8 cellular contexts compared by ENCODE assay signal in genomic region chr11:18526130-18526520, GRCh38. TPM values are rescaled to one million over a fixed set of nuclear protein-coding genes. Genes with fewer than 3 reads are reported as not detected.
DNase-seq lines count a peak whose midpoint lies in the region; ATAC-seq and TF ChIP-seq lines count a peak whose summit lies in the region.

No MANE protein-coding gene starts in this region.

- 0% methylated on average over 8 of the region's 8 CpGs for WGBS in esophagus squamous epithelium, 2 donors

- DNase-seq in PC-3 (no peak), esophagus squamous epithelium (lab: John Stamatoyannopoulos, UW) (no peak), NCI-H1417 (lab: John Stamatoyannopoulos, UW) (no peak), NCI-H2196 (lab: John Stamatoyannopoulos, UW; ENCODE audit: unreplicated experiment) (no peak)
- DNase-seq in stimulated activated CD4-positive, alpha-beta T cell treated with anti-CD3 and anti-CD28 coated beads, Interleukin-4, amount 100 ng/mL, for 1 hour = no peak

- no TSS peak for BruUV-seq in PC-3 (replicated peaks; lab: Mats Ljungman, UMichigan)

- H3K36me3 ChIP-seq in DOHH2 (ENCODE audit: control insufficient read depth, low read length) = peaks cover 30% of the 10 kb centered on the region
- H3K36me3 ChIP-seq in PC-3 (ENCODE audit: low read depth, low read length) = no peaks in the 10 kb centered on the region
- H3K36me3 ChIP-seq in esophagus squamous epithelium = peaks cover 0 to 17% (median 0%) of the 10 kb centered on the region in 3 donors
- no peaks in the 10 kb centered on the region for H3K36me3 ChIP-seq in parathyroid adenoma (ENCODE audit: control insufficient read depth, insufficient read depth, low read length)

- H3K4me3 ChIP-seq in DOHH2 (ENCODE audit: low read length) (peak overlapping the region; percentile 85), PC-3 (ENCODE audit: low read length) (peak overlapping the region; percentile 81), esophagus squamous epithelium (peak overlapping the region; percentile 70 to 98 (median 90)), parathyroid adenoma (ENCODE audit: low read depth, low read length) (peak overlapping the region; percentile 89)

- TF ChIP-seq CTCF in DOHH2 (IDR thresholded peaks at IDR 0.05; ENCODE audit: low read depth, low read length, poor library complexity, severe bottlenecking) = no peak
- no peak for TF ChIP-seq CTCF in PC-3 (conservative IDR thresholded peaks at IDR 0.05; ENCODE audit: low read depth, low read length)
- TF ChIP-seq CTCF in esophagus squamous epithelium (IDR thresholded peaks at IDR 0.05) = no peak
- TF ChIP-seq CTCF in parathyroid adenoma (IDR thresholded peaks at IDR 0.05) = no peak

- peak overlapping the region; percentile 81 for H3K4me2 ChIP-seq in DOHH2 (ENCODE audit: low read length)
- H3K4me2 ChIP-seq in PC-3 (ENCODE audit: low read length) = peak overlapping the region; percentile 82
- H3K4me2 ChIP-seq in parathyroid adenoma (ENCODE audit: low read length) = peak overlapping the region; percentile 81

- CTCF ChIA-PET in PC-3 (lab: Charles Lee) = interaction anchor here (0.6 to 0.7 kb wide), 2 partner anchors 15 to 290 kb away, joined by 3 read pairs; no protein-coding TSS in a partner anchor

- intact Hi-C loops in PC-3 (cut with micrococcal nuclease) = loop anchor here (1.0 to 10.0 kb wide), 6 partner anchors 33 to 281 kb away; partner anchors contain the start of genes GTF2H1, HPS5, SAA2 and SPTY2D1
- intact Hi-C loops in esophagus squamous epithelium (cut with DNase I) = no loop called here

- H4K20me1 ChIP-seq in DOHH2 (ENCODE audit: control insufficient read depth, insufficient read depth, low read depth, low read length) (no peaks in the 10 kb centered on the region), PC-3 (ENCODE audit: low read length) (0 out of 2 replicates have a peak, but pooled peaks cover 6% of the 10 kb centered on the region)

- H3F3A ChIP-seq in DOHH2 (ENCODE audit: control insufficient read depth, insufficient read depth) (peaks cover 13% of the 10 kb centered on the region), PC-3 (ENCODE audit: low read length, unreplicated experiment) (no peaks in the 10 kb centered on the region)

- peak overlapping the region; percentile 54 for H3K27ac ChIP-seq in DOHH2 (ENCODE audit: low read depth, low read length)
- peak overlapping the region; percentile 92 for H3K27ac ChIP-seq in PC-3 (ENCODE audit: low read length)
- H3K27ac ChIP-seq in esophagus squamous epithelium = peak overlapping the region; percentile 96 to 99 (median 98)
- H3K27ac ChIP-seq in parathyroid adenoma = peak overlapping the region; percentile 94

- TF ChIP-seq POLR2A in esophagus squamous epithelium (IDR thresholded peaks at IDR 0.05) = no peak

- POLR2A ChIA-PET in PC-3 (lab: Charles Lee; ENCODE audit: unreplicated experiment) = interaction anchor here (0.6 to 2.0 kb wide), 7 partner anchors 8 to 239 kb away, joined by 3 to 9 read pairs (median 4); no protein-coding TSS in a partner anchor

- H3K9me3 ChIP-seq in DOHH2 (ENCODE audit: control insufficient read depth, insufficient read depth, low read length) (no peaks in the 10 kb centered on the region), PC-3 (ENCODE audit: low read length) (no peaks in the 10 kb centered on the region), esophagus squamous epithelium (no peaks in the 10 kb centered on the region), parathyroid adenoma (ENCODE audit: control insufficient read depth, low read length) (no peaks in the 10 kb centered on the region)

- no peak for ATAC-seq in PC-3
- ATAC-seq in GM19395 (IDR thresholded peaks at IDR 0.05; ENCODE audit: unreplicated experiment) = no peak

- peak overlapping the region; percentile 85 for H2AFZ ChIP-seq in PC-3 (ENCODE audit: low read length)
- peak overlapping the region; percentile 94 for H2AFZ ChIP-seq in parathyroid adenoma

- peaks cover 43% of the 10 kb centered on the region for H3K4me1 ChIP-seq in DOHH2 (ENCODE audit: control insufficient read depth, low read length)
- H3K4me1 ChIP-seq in PC-3 (ENCODE audit: insufficient read depth, low read length) = peaks cover 26% of the 10 kb centered on the region
- H3K4me1 ChIP-seq in esophagus squamous epithelium = peaks cover 0 to 59% (median 17%) of the 10 kb centered on the region in 3 donors
- H3K4me1 ChIP-seq in parathyroid adenoma = no peaks in the 10 kb centered on the region

- H3K9me2 ChIP-seq in DOHH2 (replicated peaks; ENCODE audit: control insufficient read depth, low read length) = no peaks in the 10 kb centered on the region
- H3K9me2 ChIP-seq in PC-3 (replicated peaks; ENCODE audit: low read length) = no peaks in the 10 kb centered on the region

- no peaks in the 10 kb centered on the region for H3K27me3 ChIP-seq in DOHH2 (ENCODE audit: control insufficient read depth, low read length)
- no peaks in the 10 kb centered on the region for H3K27me3 ChIP-seq in PC-3 (ENCODE audit: low read length)
- no peaks in the 10 kb centered on the region for H3K27me3 ChIP-seq in esophagus squamous epithelium
- H3K27me3 ChIP-seq in parathyroid adenoma (ENCODE audit: control insufficient read depth, insufficient read depth, low read length) = no peaks in the 10 kb centered on the region

- H3K79me2 ChIP-seq in DOHH2 (ENCODE audit: control insufficient read depth, low read length) (peaks cover 77% of the 10 kb centered on the region), PC-3 (ENCODE audit: low read length) (peaks cover 61% of the 10 kb centered on the region), parathyroid adenoma (peaks cover 18% of the 10 kb centered on the region)

- H3K9ac ChIP-seq in PC-3 (ENCODE audit: low read length) (peak overlapping the region; percentile 94), parathyroid adenoma (peak overlapping the region; percentile 76)

RNA-seq across cellular contexts. Expression of gene TSG101, which starts 0.6 kb away (rescaled TPM):
- total RNA-seq in PC-3 (2014; rRNA removed) = 42.2 and 46.9 TPM in 2 replicates
- total RNA-seq in esophagus squamous epithelium = 100 to 1,000 TPM in 2 of 4 donors, 10 to 100 TPM in 2; 76.5 to 114 (median 89.2) TPM
